ENCODE assay signal across 19 cellular contexts in the genomic region with DNA sequence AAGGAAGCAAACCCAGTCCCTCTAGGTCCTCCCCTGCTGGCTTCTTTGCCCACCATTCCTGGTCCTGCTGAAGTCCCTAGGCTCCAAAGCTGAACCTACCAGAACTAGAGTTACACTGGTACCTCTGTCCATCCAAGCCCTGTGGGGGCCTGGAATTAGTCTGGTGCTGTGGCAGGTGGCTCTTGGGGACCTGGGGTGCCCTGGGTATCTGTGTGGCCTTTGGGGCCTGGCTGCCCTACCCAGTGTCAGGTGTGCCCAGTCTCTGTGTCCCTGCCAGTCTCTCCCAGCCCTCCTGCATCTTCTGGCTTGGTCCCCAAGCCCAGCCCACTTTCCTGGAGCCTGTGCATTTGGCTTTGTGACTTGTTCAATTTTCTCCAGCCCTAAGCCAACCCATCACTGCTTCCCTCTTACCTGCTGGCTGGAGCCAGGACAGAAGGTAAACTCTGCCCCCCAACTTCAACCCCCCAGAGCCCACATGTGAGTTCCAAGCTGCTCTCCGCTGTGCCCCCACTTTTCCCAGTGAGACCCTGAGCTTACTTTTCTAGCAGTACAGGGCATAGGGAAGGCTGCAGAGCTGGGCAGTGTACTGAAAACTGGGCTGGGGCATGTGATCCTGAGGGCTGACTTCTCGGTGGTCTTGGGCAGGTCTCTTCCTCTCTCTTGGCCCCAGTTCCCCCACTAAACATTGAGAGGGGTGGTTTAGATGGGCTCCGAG. TPM values are rescaled to one million over a fixed set of nuclear protein-coding genes. Genes with fewer than 3 reads are reported as not detected.
DNase-seq lines count a peak whose midpoint lies in the region; ATAC-seq and TF ChIP-seq lines count a peak whose summit lies in the region.
"Had no signal": no experiment of that assay in that cellular context is flagged by ENCODE, and none has a peak within 500 bp of the region (broad histone marks: within the 10 kb centered on the region; RNA-seq: fewer than 3 reads in every experiment).

No MANE protein-coding gene starts in this region.

- H3K4me1 Mint-ChIP-seq in osteocyte (ENCODE audit: unreplicated experiment): no peaks in the 10 kb centered on the region
- H3K4me1 Mint-ChIP-seq: CD14-positive monocyte had no signal

- peaks cover 25% of the 10 kb centered on the region for H3K27me3 Mint-ChIP-seq in osteocyte (ENCODE audit: unreplicated experiment)

- H3K9me3 Mint-ChIP-seq in osteocyte (ENCODE audit: unreplicated experiment): no peaks in the 10 kb centered on the region

- TF ChIP-seq EP300 in tibial nerve (IDR thresholded peaks at IDR 0.05): no peak

- peaks cover 0 to 5% (median 0%) of the 10 kb centered on the region in 11 donors for H3K9me3 ChIP-seq in heart right ventricle
- H3K9me3 ChIP-seq in tibial nerve: no peaks in the 10 kb centered on the region
- H3K9me3 ChIP-seq in adrenal gland (replicated peaks in 1 of 3): no peaks in the 10 kb centered on the region
- H3K9me3 ChIP-seq: Caco-2, Peyer's patch had no signal

- H3K4me3 Mint-ChIP-seq in osteocyte (ENCODE audit: unreplicated experiment): no peak overlapping the region
- H3K4me3 Mint-ChIP-seq: CD14-positive monocyte had no signal

- H3K27me3 ChIP-seq in heart right ventricle (no peaks in the 10 kb centered on the region), tibial nerve (no peaks in the 10 kb centered on the region), adrenal gland (no peaks in the 10 kb centered on the region)
- H3K27me3 ChIP-seq: Peyer's patch had no signal

- H3K4me3 ChIP-seq in heart right ventricle: no peak overlapping the region
- H3K4me3 ChIP-seq in tibial nerve: no peak overlapping the region
- H3K4me3 ChIP-seq in adrenal gland: no peak overlapping the region
- H3K4me3 ChIP-seq: Peyer's patch had no signal

- intact Hi-C loops in heart right ventricle (cut with DNase I) (no loop called here), left ventricle myocardium superior (cut with micrococcal nuclease) (no loop called here), adrenal gland (cut with DNase I) (no loop called here)

- H3K36me3 Mint-ChIP-seq in osteocyte (ENCODE audit: unreplicated experiment): no peaks in the 10 kb centered on the region
- H3K36me3 Mint-ChIP-seq: CD14-positive monocyte had no signal

- WGBS in heart right ventricle, 2 donors: 86 to 91% methylated on average over 3 of the region's 3 CpGs
- 81 to 82% methylated on average over 3 of the region's 3 CpGs for WGBS in tibial nerve, 2 donors
- WGBS in adrenal gland, 4 donors: 67 to 91% (median 87%) methylated on average over 1 to 3 of the region's 3 CpGs

- H3K36me3 ChIP-seq in heart right ventricle (no peaks in the 10 kb centered on the region), tibial nerve (no peaks in the 10 kb centered on the region), adrenal gland (replicated peaks in 1 of 2) (no peaks in the 10 kb centered on the region)
- H3K36me3 ChIP-seq: Peyer's patch had no signal

- H3K27ac Mint-ChIP-seq in osteocyte (ENCODE audit: unreplicated experiment): no peak overlapping the region

- H3K4me1 ChIP-seq in heart right ventricle (peaks cover 0 to 41% (median 20%) of the 10 kb centered on the region in 9 donors), tibial nerve (peaks cover 0 to 78% (median 1%) of the 10 kb centered on the region in 4 donors), adrenal gland (replicated peaks in 1 of 2) (no peaks in the 10 kb centered on the region)
- H3K4me1 ChIP-seq: Caco-2, Peyer's patch had no signal

- TF ChIP-seq POLR2A in tibial nerve (IDR thresholded peaks at IDR 0.05): no peak
- no peak for TF ChIP-seq POLR2A in adrenal gland (IDR thresholded peaks at IDR 0.05)

- H3K27ac ChIP-seq in heart right ventricle: peak overlapping the region; percentile 56 to 83 (median 76)
- peak overlapping the region; percentile 78 to 95 (median 84) for H3K27ac ChIP-seq in tibial nerve
- no peak overlapping the region for H3K27ac ChIP-seq in adrenal gland
- H3K27ac ChIP-seq: Peyer's patch had no signal

- DNase-seq in heart right ventricle (no peak), left ventricle myocardium superior (no peak), ecto neural progenitor cell (ENCODE audit: low spot score) (peak; percentile 38), osteocyte (ENCODE audit: extremely low spot score, unreplicated experiment) (peak; percentile 56), tibial nerve (ENCODE audit: low spot score in 2 of 2) (no peak), adrenal gland (no peak), HuH-7.5 (ENCODE audit: low spot score) (no peak)
- DNase-seq: Caco-2, DMS53, H7, IMR-90, Kasumi-1, NCI-H187 treated with DMSO at 0.1 percent for 48 hours, NCI-H446 treated with DMSO at 0.1 percent for 48 hours, NCI-H748 treated with DMSO at 0.1 percent for 48 hours had no signal

- TF ChIP-seq CTCF in heart right ventricle (IDR thresholded peaks at IDR 0.05) (no peak), osteocyte (IDR thresholded peaks at IDR 0.05) (no peak), tibial nerve (IDR thresholded peaks at IDR 0.05) (no peak), adrenal gland (IDR thresholded peaks at IDR 0.05) (no peak)

- peak in 1 of 8 donors; percentile 9 for ATAC-seq in heart right ventricle
- ATAC-seq in left ventricle myocardium superior: no peak
- ATAC-seq in HG03565 (IDR thresholded peaks at IDR 0.05; ENCODE audit: unreplicated experiment): no peak

RNA-seq across cellular contexts. Expression of a gene that starts 28.3 kb away (rescaled TPM):
- total RNA-seq in heart right ventricle: 100 to 1,000 TPM; 390 to 998 (median 624) TPM
- polyA plus RNA-seq in heart right ventricle: 1,000 to 10,000 TPM in 1 of 2 donors, 100 to 1,000 TPM in 1; 332 to 2,035 TPM
- total RNA-seq in left ventricle myocardium superior: 463 TPM
- not detected in 2 replicates for total RNA-seq in osteocyte
- 1 to 10 TPM in 1 of 4 donors, not detected in 3; 3.5 TPM for total RNA-seq in tibial nerve
- 1 to 10 TPM in 2 of 8 donors, under 1 TPM in 5, not detected in 1; 0.18 to 4.5 (median 0.71) TPM for total RNA-seq in adrenal gland
- polyA plus RNA-seq in adrenal gland: 1 to 10 TPM in 1 of 3 donors, under 1 TPM in 1, not detected in 1; 0.94 to 3.0 TPM
- total RNA-seq: A673, Caco-2, H7, IMR-90 had no signal
- polyA plus RNA-seq: CD14-positive monocyte, IMR-90 had no signal

RNA-seq across cellular contexts. Expression of a gene that starts 42.2 kb away (rescaled TPM):
- total RNA-seq in heart right ventricle: 1 to 10 TPM in 2 of 10 donors, under 1 TPM in 6, not detected in 2; 0.16 to 1.2 (median 0.62) TPM
- under 1 TPM; 0.44 to 0.52 TPM for polyA plus RNA-seq in heart right ventricle
- 0.17 TPM for total RNA-seq in left ventricle myocardium superior
- 0.30 TPM in 1 of 2 replicates, not detected in the other for total RNA-seq in osteocyte
- 10 to 100 TPM in 1 of 4 donors, 1 to 10 TPM in 3; 1.7 to 12.6 (median 2.0) TPM for total RNA-seq in tibial nerve
- 1 to 10 TPM in 2 of 8 donors, under 1 TPM in 4, not detected in 2; 0.35 to 1.3 (median 0.68) TPM for total RNA-seq in adrenal gland
- 1 to 10 TPM in 2 of 3 donors, under 1 TPM in 1; 0.88 to 2.1 (median 1.5) TPM for polyA plus RNA-seq in adrenal gland
- total RNA-seq: A673 had no signal

RNA-seq across cellular contexts. Expression of a gene that starts 45.5 kb away (rescaled TPM):
- total RNA-seq in heart right ventricle: 1 to 10 TPM in 3 of 10 donors, under 1 TPM in 7; 0.26 to 1.6 (median 0.85) TPM
- 1 to 10 TPM in 1 of 2 donors, under 1 TPM in 1; 0.51 to 8.3 TPM for polyA plus RNA-seq in heart right ventricle
- total RNA-seq in left ventricle myocardium superior: 0.12 TPM
- not detected in 2 replicates for total RNA-seq in osteocyte
- total RNA-seq in tibial nerve: under 1 TPM in 1 of 4 donors, not detected in 3; 0.42 TPM
- under 1 TPM in 2 of 8 donors, not detected in 6; 0.11 to 0.54 TPM for total RNA-seq in adrenal gland
- under 1 TPM in 1 of 3 donors, not detected in 2; 0.03 TPM for polyA plus RNA-seq in adrenal gland
- total RNA-seq: A673, Caco-2, H7, IMR-90, Peyer's patch had no signal
- polyA plus RNA-seq: CD14-positive monocyte, IMR-90 had no signal

Comparison
In these comparisons a context has a peak if more than half of its experiments do, and no peak if none do; other contexts are left out.
1. DNase-seq: peak in ecto neural progenitor cell (single experiment) and osteocyte (single experiment); none in heart right ventricle (0 of 2), left ventricle myocardium superior (single experiment), tibial nerve (0 of 2), adrenal gland (0 of 7) and HuH-7.5 (single experiment).
2. H3K27ac ChIP-seq: peak in heart right ventricle (10 of 10) and tibial nerve (4 of 4); none in adrenal gland (0 of 5).
3. RNA of a gene that starts 28.3 kb away (total RNA-seq): 390 to 998 TPM in heart right ventricle and 463 TPM in left ventricle myocardium superior (single experiment); 0.18 to 4.5 TPM in adrenal gland, not detected in osteocyte and 3.5 TPM in tibial nerve; every median in the first group is over 10 times any median in the second.